21 cellular contexts compared by ENCODE assay signal in the genomic region with DNA sequence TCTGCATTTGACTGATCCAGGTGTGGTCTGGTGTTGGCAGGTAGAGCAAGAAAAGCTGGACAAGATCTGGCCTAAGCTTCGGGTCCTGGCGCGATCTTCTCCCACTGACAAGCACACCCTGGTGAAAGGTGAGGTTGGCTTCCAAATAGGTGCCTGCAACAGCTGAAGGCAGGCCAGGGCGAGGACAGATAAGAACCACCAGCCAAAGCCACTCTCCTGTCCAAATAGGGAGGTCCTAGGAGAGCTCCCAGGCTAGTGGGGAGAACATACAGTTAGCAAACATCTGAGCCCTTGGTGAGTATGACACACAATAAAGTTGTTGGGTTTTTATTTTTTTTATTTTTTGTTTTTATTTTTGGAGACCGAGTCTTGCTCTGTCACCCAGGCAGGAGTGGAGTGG. TPM values are rescaled to one million over a fixed set of nuclear protein-coding genes. Genes with fewer than 3 reads are reported as not detected.
DNase-seq lines count a peak whose midpoint lies in the region; ATAC-seq and TF ChIP-seq lines count a peak whose summit lies in the region.
"Had no signal": no experiment of that assay in that cellular context is flagged by ENCODE, and none has a peak within 500 bp of the region (broad histone marks: within the 10 kb centered on the region; RNA-seq: fewer than 3 reads in every experiment).

No MANE protein-coding gene starts in this region.

- TF ChIP-seq CTCF in gastroesophageal sphincter (IDR thresholded peaks at IDR 0.05): no peak
- TF ChIP-seq CTCF in left ventricle myocardium inferior (IDR thresholded peaks at IDR 0.05; ENCODE audit: borderline replicate concordance): no peak

- intact Hi-C loops in Right ventricle myocardium inferior (cut with DNase I) (loop anchor here (10.0 kb wide), 1 partner anchor 112 kb away; no protein-coding TSS in a partner anchor), cardiac septum (cut with DNase I) (no loop called here), left ventricle myocardium inferior (cut with micrococcal nuclease) (no loop called here)

- WGBS in gastroesophageal sphincter (ENCODE audit: low coverage in 1 of 2), 2 donors: 75 to 92% methylated on average over 2 of the region's 5 CpGs

- H3K4me3 ChIP-seq in gastroesophageal sphincter: no peak overlapping the region
- no peak overlapping the region for H3K4me3 ChIP-seq in left ventricle myocardium inferior
- no peak overlapping the region for H3K4me3 ChIP-seq in rectal smooth muscle tissue (ENCODE audit: low read length)
- H3K4me3 ChIP-seq: BLaER1, GM12878, GM23248 had no signal

- no peaks in the 10 kb centered on the region for H3K9me3 ChIP-seq in gastroesophageal sphincter
- no peaks in the 10 kb centered on the region for H3K9me3 ChIP-seq in left ventricle myocardium inferior (replicated peaks)
- H3K9me3 ChIP-seq: BLaER1, Caco-2 had no signal

- H3K36me3 ChIP-seq in gastroesophageal sphincter (peaks cover 13 to 98% of the 10 kb centered on the region in 2 donors), left ventricle myocardium inferior (peaks cover 98% of the 10 kb centered on the region), rectal smooth muscle tissue (ENCODE audit: control insufficient read depth, insufficient read depth, low read length) (peaks cover 47% of the 10 kb centered on the region)

- H3K36me3 Mint-ChIP-seq in activated naive CD4-positive, alpha-beta T cell treated with anti-CD3 and anti-CD28 coated beads, Interleukin-2, amount 50 U/mL, for 72 hours: peaks cover 0 to 4% of the 10 kb centered on the region in 2 donors

- peak overlapping the region in 3 of 4 donors; percentile 0 to 34 (median 22) for H3K27ac ChIP-seq in gastroesophageal sphincter
- peak overlapping the region; percentile 30 for H3K27ac ChIP-seq in left ventricle myocardium inferior (replicated peaks)
- peak overlapping the region; percentile 36 for H3K27ac ChIP-seq in rectal smooth muscle tissue (ENCODE audit: low read depth, low read length)
- H3K27ac ChIP-seq: BLaER1, C4-2B, GM23248 had no signal

- H3K9ac ChIP-seq in rectal smooth muscle tissue (ENCODE audit: low read length): no peak overlapping the region
- H3K9ac ChIP-seq: BLaER1, GM23248 had no signal

- no peaks in the 10 kb centered on the region for H3K9me3 Mint-ChIP-seq in activated naive CD4-positive, alpha-beta T cell treated with anti-CD3 and anti-CD28 coated beads, Interleukin-2, amount 50 U/mL, for 72 hours
- H3K9me3 Mint-ChIP-seq: CD4-positive, CD25-positive, alpha-beta regulatory T cell; CD8-positive, alpha-beta T cell had no signal

- ATAC-seq in Right ventricle myocardium inferior (peak; percentile 49), gastroesophageal sphincter (no peak), HG03521 (IDR thresholded peaks at IDR 0.05; ENCODE audit: unreplicated experiment) (no peak)
- no peak for ATAC-seq in activated naive CD4-positive, alpha-beta T cell treated with anti-CD3 and anti-CD28 coated beads, Interleukin-2, amount 50 U/mL, for 72 hours
- ATAC-seq: CD8-positive, alpha-beta T cell; GM12878; HCT116 had no signal

- no peaks in the 10 kb centered on the region for H3K4me1 ChIP-seq in gastroesophageal sphincter
- H3K4me1 ChIP-seq in left ventricle myocardium inferior: peaks cover 29% of the 10 kb centered on the region
- no peaks in the 10 kb centered on the region for H3K4me1 ChIP-seq in rectal smooth muscle tissue (ENCODE audit: control insufficient read depth, insufficient read depth, low read length)
- H3K4me1 ChIP-seq: BLaER1, Caco-2 had no signal

- DNase-seq in Right ventricle myocardium inferior (ENCODE audit: missing footprints): no peak
- no peak for DNase-seq in cardiac septum (ENCODE audit: low spot score)
- DNase-seq in left ventricle myocardium inferior: no peak
- no peak for DNase-seq in AG20443 (ENCODE audit: low spot score)
- no peak for DNase-seq in activated naive CD4-positive, alpha-beta T cell treated with anti-CD3 and anti-CD28 coated beads, Interleukin-2, amount 50 U/mL, for 72 hours (ENCODE audit: low spot score in 2 of 2)
- DNase-seq: Caco-2; CD4-positive, CD25-positive, alpha-beta regulatory T cell; CD8-positive, alpha-beta T cell; DMS153; DND-41; GM23248; H7 had no signal

- H3K27ac Mint-ChIP-seq in activated naive CD4-positive, alpha-beta T cell treated with anti-CD3 and anti-CD28 coated beads, Interleukin-2, amount 50 U/mL, for 72 hours: no peak overlapping the region
- H3K27ac Mint-ChIP-seq: B cell; CD8-positive, alpha-beta T cell had no signal

- no peak for TF ChIP-seq POLR2A in gastroesophageal sphincter (IDR thresholded peaks at IDR 0.05)

- H3K27me3 ChIP-seq in gastroesophageal sphincter: no peaks in the 10 kb centered on the region
- no peaks in the 10 kb centered on the region for H3K27me3 ChIP-seq in left ventricle myocardium inferior (ENCODE audit: low read depth)
- H3K27me3 ChIP-seq in rectal smooth muscle tissue (ENCODE audit: control insufficient read depth, insufficient read depth, low read length): no peaks in the 10 kb centered on the region
- H3K27me3 ChIP-seq: BLaER1 had no signal

- no peak for TF ChIP-seq EP300 in gastroesophageal sphincter (IDR thresholded peaks at IDR 0.05)

RNA-seq across cellular contexts. Expression of a gene that starts 51.9 kb away (rescaled TPM):
- 0.22 TPM for total RNA-seq in Right ventricle myocardium inferior
- total RNA-seq in cardiac septum: 0.40 TPM
- 1 to 10 TPM in 3 of 4 donors, under 1 TPM in 1; 0.66 to 3.1 (median 1.6) TPM for total RNA-seq in gastroesophageal sphincter
- total RNA-seq in left ventricle myocardium inferior: not detected
- total RNA-seq in activated naive CD4-positive, alpha-beta T cell treated with anti-CD3 and anti-CD28 coated beads, Interleukin-2, amount 50 U/mL, for 72 hours: 10 to 100 TPM; 12.3 to 20.4 TPM
- total RNA-seq: A172, Caco-2, H7 had no signal
